In genomic region chrX:15438332-15438731, GRCh38 we compare ENCODE assay signal across 18 cellular contexts. TPM values are rescaled to one million over a fixed set of nuclear protein-coding genes. Genes with fewer than 3 reads are reported as not detected.
DNase-seq lines count a peak whose midpoint lies in the region; ATAC-seq and TF ChIP-seq lines count a peak whose summit lies in the region.
"Had no signal": no experiment of that assay in that cellular context is flagged by ENCODE, and none has a peak within 500 bp of the region (broad histone marks: within the 10 kb centered on the region; RNA-seq: fewer than 3 reads in every experiment).

No MANE protein-coding gene starts in this region.

- no peaks in the 10 kb centered on the region for H3K79me2 ChIP-seq in neural progenitor cell (ENCODE audit: low read depth)

- peaks cover 4% of the 10 kb centered on the region for H3F3A ChIP-seq in neural progenitor cell (ENCODE audit: low read depth)

- no peak overlapping the region for H3K27ac ChIP-seq in Peyer's patch
- H3K27ac ChIP-seq in neural progenitor cell, result no peak overlapping the region
- no peak overlapping the region for H3K27ac ChIP-seq in colonic mucosa
- H3K27ac ChIP-seq: C4-2B had no signal

- H3K4me3 Mint-ChIP-seq in neural progenitor cell, result no peak overlapping the region
- H3K4me3 Mint-ChIP-seq: activated CD4-positive, alpha-beta memory T cell treated with anti-CD3 and anti-CD28 coated beads, Interleukin-2, amount 10 ng/mL, durations not matched to agents 7 days and 5 days; central memory CD8-positive, alpha-beta T cell; T-helper 17 cell had no signal

- TF ChIP-seq CTCF in BE2C (IDR thresholded peaks at IDR 0.05; ENCODE audit: low read depth, low read length) (no peak), Peyer's patch (IDR thresholded peaks at IDR 0.05) (no peak), neural progenitor cell (IDR thresholded peaks at IDR 0.05) (no peak), colonic mucosa (IDR thresholded peaks at IDR 0.05) (no peak)

- TF ChIP-seq POLR2A in Peyer's patch (IDR thresholded peaks at IDR 0.05), result no peak

- peaks cover 9% of the 10 kb centered on the region for H3K4me1 Mint-ChIP-seq in neural progenitor cell
- H3K4me1 Mint-ChIP-seq: activated CD4-positive, alpha-beta memory T cell treated with anti-CD3 and anti-CD28 coated beads, Interleukin-2, amount 10 ng/mL, durations not matched to agents 7 days and 5 days; central memory CD8-positive, alpha-beta T cell; T-helper 17 cell had no signal

- H2AFZ ChIP-seq in neural progenitor cell (replicated peaks), result no peak overlapping the region

- H3K36me3 Mint-ChIP-seq in neural progenitor cell, result peaks cover 6% of the 10 kb centered on the region

- H3K36me3 ChIP-seq in BE2C, result no peaks in the 10 kb centered on the region
- H3K36me3 ChIP-seq in Peyer's patch, result no peaks in the 10 kb centered on the region
- H3K36me3 ChIP-seq in neural progenitor cell, result no peaks in the 10 kb centered on the region
- no peaks in the 10 kb centered on the region for H3K36me3 ChIP-seq in colonic mucosa

- H3K27me3 Mint-ChIP-seq in neural progenitor cell (ENCODE audit: insufficient read depth, low read depth), result no peaks in the 10 kb centered on the region
- H3K27me3 Mint-ChIP-seq: T-helper 17 cell had no signal

- H4K20me1 ChIP-seq in neural progenitor cell (ENCODE audit: low read depth), result no peaks in the 10 kb centered on the region

- H3K9me3 ChIP-seq in BE2C (no peaks in the 10 kb centered on the region), Peyer's patch (no peaks in the 10 kb centered on the region), neural progenitor cell (ENCODE audit: low read depth) (no peaks in the 10 kb centered on the region), colonic mucosa (no peaks in the 10 kb centered on the region)

- no peaks in the 10 kb centered on the region for H3K9me3 Mint-ChIP-seq in neural progenitor cell
- H3K9me3 Mint-ChIP-seq: activated CD4-positive, alpha-beta memory T cell treated with anti-CD3 and anti-CD28 coated beads, Interleukin-2, amount 10 ng/mL, durations not matched to agents 7 days and 5 days had no signal

- H3K4me1 ChIP-seq in BE2C (no peaks in the 10 kb centered on the region), Peyer's patch (no peaks in the 10 kb centered on the region), neural progenitor cell (peaks cover 13% of the 10 kb centered on the region), colonic mucosa (no peaks in the 10 kb centered on the region)

- no peaks in the 10 kb centered on the region for H3K27me3 ChIP-seq in BE2C
- no peaks in the 10 kb centered on the region for H3K27me3 ChIP-seq in Peyer's patch
- no peaks in the 10 kb centered on the region for H3K27me3 ChIP-seq in neural progenitor cell
- H3K27me3 ChIP-seq in colonic mucosa, result no peaks in the 10 kb centered on the region

- ATAC-seq in GM18511 (IDR thresholded peaks at IDR 0.05; ENCODE audit: unreplicated experiment) (peak; percentile 80), GM21390 (IDR thresholded peaks at IDR 0.05; ENCODE audit: unreplicated experiment) (peak; percentile 94), HG03039 (IDR thresholded peaks at IDR 0.05; ENCODE audit: unreplicated experiment) (peak; percentile 78)
- ATAC-seq: esophagus mucosa, T-helper 17 cell had no signal

- DNase-seq in RPMI8226, result peak; percentile 18
- no peak for DNase-seq in BE2C
- no peak for DNase-seq in Peyer's patch
- DNase-seq in neural progenitor cell (ENCODE audit: low spot score), result no peak
- no peak for DNase-seq in colonic mucosa
- DNase-seq: activated CD4-positive, alpha-beta memory T cell treated with anti-CD3 and anti-CD28 coated beads, Interleukin-2, amount 10 ng/mL, durations not matched to agents 7 days and 5 days; activated naive CD4-positive, alpha-beta T cell treated with Interleukin-2 at 50 U/mL for 16 hours; mammary epithelial cell; NCI-H1436; stimulated activated CD4-positive, alpha-beta T cell treated with anti-CD3 and anti-CD28 coated beads, Interleukin-15, amount 100 ng/mL, for 24 hours; T-helper 17 cell had no signal

- H3K27ac Mint-ChIP-seq in neural progenitor cell, result no peak overlapping the region
- H3K27ac Mint-ChIP-seq: activated CD4-positive, alpha-beta memory T cell treated with anti-CD3 and anti-CD28 coated beads, Interleukin-2, amount 10 ng/mL, durations not matched to agents 7 days and 5 days; T-helper 17 cell had no signal

- H3K9ac ChIP-seq in neural progenitor cell, result no peak overlapping the region
- no peak overlapping the region for H3K9ac ChIP-seq in colonic mucosa (ENCODE audit: low read depth in 2 of 2, low read length in 2 of 2)

- intact Hi-C loops in colonic mucosa (cut with DNase I), result no loop called here

- H3K4me2 ChIP-seq in neural progenitor cell, result no peak overlapping the region

- no peak overlapping the region for H3K4me3 ChIP-seq in BE2C (ENCODE audit: low read depth, low read length)
- H3K4me3 ChIP-seq in Peyer's patch, result no peak overlapping the region
- H3K4me3 ChIP-seq in neural progenitor cell, result no peak overlapping the region
- no peak overlapping the region for H3K4me3 ChIP-seq in colonic mucosa

RNA-seq across cellular contexts. Expression of gene VEGFD, which starts 54.1 kb away (rescaled TPM):
- polyA plus RNA-seq in BE2C (2012; ENCODE audit: insufficient read depth, insufficient read length, low read depth), result 0.97 TPM
- 1 to 10 TPM in 2 of 4 donors, not detected in 2; 1.9 to 3.4 TPM for total RNA-seq in Peyer's patch
- 0.46 TPM in 1 of 2 replicates, not detected in the other for total RNA-seq in neural progenitor cell (ENCODE audit: low replicate concordance)
- 1 to 10 TPM; 1.2 to 2.5 TPM for total RNA-seq in colonic mucosa
- total RNA-seq: G401, T-helper 17 cell had no signal

RNA-seq across cellular contexts. Expression of gene PIR, which starts 54.8 kb away (rescaled TPM):
- polyA plus RNA-seq in BE2C (2012; ENCODE audit: insufficient read depth, insufficient read length, low read depth), result 8.1 TPM
- total RNA-seq in Peyer's patch (10 to 100 TPM in 2 of 4 donors, 1 to 10 TPM in 2; 5.7 to 23.1 (median 15.8) TPM), neural progenitor cell (ENCODE audit: low replicate concordance) (40.2 and 45.0 TPM in 2 replicates), colonic mucosa (10 to 100 TPM; 10.3 to 20.6 TPM)
- total RNA-seq: T-helper 17 cell had no signal
